In genomic region chr2:174697267-174697666, GRCh38 we compare ENCODE assay signal across 8 cellular contexts.
DNase-seq lines count a peak whose midpoint lies in the region; ATAC-seq and TF ChIP-seq lines count a peak whose summit lies in the region.

No MANE protein-coding gene starts in this region.

- POLR2A ChIA-PET in AG04450 (lab: Yijun Ruan, JAX): no interaction called here

- dilution Hi-C loops in mammary epithelial cell (cut with HindIII; ENCODE audit: low sequenced_read_pairs): no loop called here

- H3K27ac ChIP-seq in AG04450 (ENCODE audit: low read depth, low read length) (no peak overlapping the region), mammary epithelial cell (ENCODE audit: insufficient read depth, low read depth, low read length) (no peak overlapping the region)

- peak; percentile 47 for ATAC-seq in GM18499 (IDR thresholded peaks at IDR 0.05; ENCODE audit: insufficient read depth, unreplicated experiment)
- ATAC-seq in HG02870 (IDR thresholded peaks at IDR 0.05; ENCODE audit: unreplicated experiment): peak; percentile 96

- H3K27me3 ChIP-seq in AG04450 (ENCODE audit: control insufficient read depth, insufficient read depth, low read length): peaks cover 15% of the 10 kb centered on the region
- peaks cover 7% of the 10 kb centered on the region for H3K27me3 ChIP-seq in mammary epithelial cell (ENCODE audit: insufficient read depth, low read length)

- intact Hi-C loops in mammary epithelial cell (cut with micrococcal nuclease): loop anchor here (5.0 to 10.0 kb wide), 3 partner anchors 50 to 1400 kb away; partner anchors contain the start of gene HOXD12

- H3K4me2 ChIP-seq in mammary epithelial cell (ENCODE audit: insufficient read depth, low read depth, low read length): no peak overlapping the region

- WGBS in mammary epithelial cell (ENCODE audit: low coverage, missing lambda C conversion rate): 20% methylated on average over 3 of the region's 3 CpGs

- CTCF ChIA-PET in AG04450 (lab: Charles Lee) (interaction anchor here (0.5 to 7.7 kb wide), 68 partner anchors 8 to 1400 kb away, joined by 3 to 146 read pairs (median 4); partner anchors contain the start of genes CHN1 and CHRNA1), mammary epithelial cell (lab: Charles Lee; ENCODE audit: low non-redundant PET) (no interaction called here)

- no peak overlapping the region for H3K4me3 ChIP-seq in AG04450 (ENCODE audit: low read depth, low read length)
- no peak overlapping the region for H3K4me3 ChIP-seq in mammary epithelial cell (replicated peaks in 1 of 3; ENCODE audit: insufficient read depth in 1 of 3, low read depth in 2 of 3, low read length in 3 of 3)

- no peaks in the 10 kb centered on the region for H3K36me3 ChIP-seq in mammary epithelial cell (ENCODE audit: insufficient read depth, low read length)

- H3K9me3 ChIP-seq in AG04450 (ENCODE audit: control insufficient read depth, insufficient read depth, low read length) (peaks cover 6% of the 10 kb centered on the region; the same call in 1 of the 2 replicates), mammary epithelial cell (replicated peaks; ENCODE audit: insufficient read depth, low read length) (no peaks in the 10 kb centered on the region)

- in situ Hi-C loops in mammary epithelial cell (cut with MboI; ENCODE audit: low sequenced_read_pairs in 2 of 2): loop anchor here (10.0 to 25.0 kb wide), 2 partner anchors 235 to 242 kb away; no protein-coding TSS in a partner anchor

- H3K79me2 ChIP-seq in mammary epithelial cell (ENCODE audit: insufficient read depth, low read length): no peaks in the 10 kb centered on the region

- H2AFZ ChIP-seq in mammary epithelial cell (ENCODE audit: low read depth, low read length): no peak overlapping the region

- BruUV-seq in mammary epithelial cell (replicated peaks; lab: Mats Ljungman, UMichigan): no TSS peak

- H3K4me1 ChIP-seq in mammary epithelial cell (ENCODE audit: insufficient read depth, low read length): no peaks in the 10 kb centered on the region

- H3K9ac ChIP-seq in mammary epithelial cell (ENCODE audit: insufficient read depth, low read length): no peak overlapping the region

- DNase-seq in AG04450 (ENCODE audit: low read depth, low spot score): no peak
- DNase-seq in NCI-H1694 treated with DMSO at 0.1 percent for 48 hours (lab: John Stamatoyannopoulos, UW): peak; percentile 73
- peak; percentile 47 for DNase-seq in UCSD-AML1 (lab: John Stamatoyannopoulos, UW; ENCODE audit: unreplicated experiment)
- peak; percentile 40 for DNase-seq in mammary epithelial cell
- peak; percentile 14 for DNase-seq in kidney glomerular epithelial cell (lab: John Stamatoyannopoulos, UW)
- DNase-seq in stimulated activated CD8-positive, alpha-beta memory T cell treated with anti-CD3 and anti-CD28 coated beads, Interleukin-12 subunit alpha, Interleukin-12 subunit beta, amount 100 ng/mL, for 4 hours (ENCODE audit: low read depth): peak; percentile 28

- no peaks in the 10 kb centered on the region for H4K20me1 ChIP-seq in mammary epithelial cell (ENCODE audit: insufficient read depth, low read length)

- peak; percentile 93 for TF ChIP-seq CTCF in AG04450 (IDR thresholded peaks at IDR 0.05; ENCODE audit: low read depth, low read length)
- peak; percentile 73 to 88 for TF ChIP-seq CTCF in mammary epithelial cell (conservative IDR thresholded peaks at IDR 0.05 in 1 of 2, IDR thresholded peaks at IDR 0.05 in 1 of 2; ENCODE audit: extremely low read depth in 1 of 2, insufficient read depth in 1 of 2, low read depth in 1 of 2, low read length in 2 of 2)
